Comparison of ENCODE assay signal across 1 cellular context in genomic region chr19:46860125-46860845, GRCh38.
TF ChIP-seq lines count a peak whose summit lies in the region.

No MANE protein-coding gene starts in this region.

TF ChIP-seq in HepG2, 621 proteins besides CTCF, POLR2A, EP300 and RAD21 (continued from another document and continues in another):
- TF ChIP-seq, protein P1, sequence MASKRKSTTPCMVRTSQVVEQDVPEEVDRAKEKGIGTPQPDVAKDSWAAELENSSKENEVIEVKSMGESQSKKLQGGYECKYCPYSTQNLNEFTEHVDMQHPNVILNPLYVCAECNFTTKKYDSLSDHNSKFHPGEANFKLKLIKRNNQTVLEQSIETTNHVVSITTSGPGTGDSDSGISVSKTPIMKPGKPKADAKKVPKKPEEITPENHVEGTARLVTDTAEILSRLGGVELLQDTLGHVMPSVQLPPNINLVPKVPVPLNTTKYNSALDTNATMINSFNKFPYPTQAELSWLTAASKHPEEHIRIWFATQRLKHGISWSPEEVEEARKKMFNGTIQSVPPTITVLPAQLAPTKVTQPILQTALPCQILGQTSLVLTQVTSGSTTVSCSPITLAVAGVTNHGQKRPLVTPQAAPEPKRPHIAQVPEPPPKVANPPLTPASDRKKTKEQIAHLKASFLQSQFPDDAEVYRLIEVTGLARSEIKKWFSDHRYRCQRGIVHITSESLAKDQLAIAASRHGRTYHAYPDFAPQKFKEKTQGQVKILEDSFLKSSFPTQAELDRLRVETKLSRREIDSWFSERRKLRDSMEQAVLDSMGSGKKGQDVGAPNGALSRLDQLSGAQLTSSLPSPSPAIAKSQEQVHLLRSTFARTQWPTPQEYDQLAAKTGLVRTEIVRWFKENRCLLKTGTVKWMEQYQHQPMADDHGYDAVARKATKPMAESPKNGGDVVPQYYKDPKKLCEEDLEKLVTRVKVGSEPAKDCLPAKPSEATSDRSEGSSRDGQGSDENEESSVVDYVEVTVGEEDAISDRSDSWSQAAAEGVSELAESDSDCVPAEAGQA (IDR thresholded peaks at IDR 0.05; ENCODE audit: low read depth): peak; percentile 56; the same call in 1 of the 2 replicates
- TF ChIP-seq, protein P1 (CRISPR knock-in tag; IDR thresholded peaks at IDR 0.05; ENCODE audit: borderline replicate concordance): peak; percentile 74; the same call in 1 of the 2 replicates
- TF ChIP-seq HMG20B (CRISPR knock-in tag; conservative IDR thresholded peaks at IDR 0.05) (no peak), ZBTB38 (CRISPR knock-in tag; IDR thresholded peaks at IDR 0.05) (peak; percentile 62), HMGXB4 (CRISPR knock-in tag; IDR thresholded peaks at IDR 0.05; ENCODE audit: borderline replicate concordance in 1 of 2, low read depth in 1 of 2) (peak; percentile 46 to 84; a peak in 3 of 4 replicates), ZNF18 (CRISPR knock-in tag; IDR thresholded peaks at IDR 0.05; ENCODE audit: insufficient replicate concordance) (no peak), ZNF3 (CRISPR knock-in tag; IDR thresholded peaks at IDR 0.05) (no peak; the same call in 1 of the 2 replicates), PCBP2 (optimal IDR thresholded peaks at IDR 0.05; ENCODE audit: low read depth, low read length, poor library complexity, severe bottlenecking) (no peak), YEATS2 (CRISPR knock-in tag; IDR thresholded peaks at IDR 0.05; ENCODE audit: borderline replicate concordance) (peak; percentile 80), ARNTL (CRISPR knock-in tag; IDR thresholded peaks at IDR 0.05) (peak; percentile 76; the same call in 1 of the 2 replicates), ZNF614 (CRISPR knock-in tag; IDR thresholded peaks at IDR 0.05; ENCODE audit: borderline replicate concordance) (no peak), NONO (IDR thresholded peaks at IDR 0.05) (no peak), NONO (CRISPR knock-in tag; conservative IDR thresholded peaks at IDR 0.05) (peak; percentile 87), RBM39 (IDR thresholded peaks at IDR 0.05; ENCODE audit: low read depth, low read length, poor library complexity, severe bottlenecking) (peak; percentile 87), SP4 (CRISPR knock-in tag; IDR thresholded peaks at IDR 0.05) (peak; percentile 95), ZNF253 (CRISPR knock-in tag; IDR thresholded peaks at IDR 0.05; ENCODE audit: borderline replicate concordance) (peak; percentile 19; the same call in 1 of the 2 replicates), NBN (conservative IDR thresholded peaks at IDR 0.05) (no peak), ZBTB7B (CRISPR knock-in tag; IDR thresholded peaks at IDR 0.05) (no peak), CCAR2 (optimal IDR thresholded peaks at IDR 0.05; ENCODE audit: low read depth, low read length) (no peak), POGK (CRISPR knock-in tag; conservative IDR thresholded peaks at IDR 0.05) (peak; percentile 91), CHD4 (IDR thresholded peaks at IDR 0.05; ENCODE audit: borderline replicate concordance, low read length) (no peak), RFXAP (CRISPR knock-in tag; IDR thresholded peaks at IDR 0.05; ENCODE audit: borderline replicate concordance) (peak; percentile 79), ZNF570 (CRISPR knock-in tag; IDR thresholded peaks at IDR 0.05; ENCODE audit: borderline replicate concordance) (peak; percentile 94; the same call in 1 of the 2 replicates), GATA4 (IDR thresholded peaks at IDR 0.05; ENCODE audit: borderline replicate concordance, low read depth) (no peak), ZXDC (CRISPR knock-in tag; IDR thresholded peaks at IDR 0.05) (no peak), ZSCAN31 (CRISPR knock-in tag; IDR thresholded peaks at IDR 0.05; ENCODE audit: low read depth) (peak; percentile 81; the same call in 1 of the 2 replicates), ISX (CRISPR knock-in tag; conservative IDR thresholded peaks at IDR 0.05) (no peak), BCL6 (CRISPR knock-in tag; IDR thresholded peaks at IDR 0.05) (no peak), FOXK1 (CRISPR knock-in tag; IDR thresholded peaks at IDR 0.05; ENCODE audit: borderline replicate concordance, low read depth) (0 out of 2 replicates have a peak, but pooled peaks have one; percentile 28), ZMAT3 (CRISPR knock-in tag; conservative IDR thresholded peaks at IDR 0.05) (peak; percentile 68; the same call in 1 of the 2 replicates)
- TF ChIP-seq, protein P2, sequence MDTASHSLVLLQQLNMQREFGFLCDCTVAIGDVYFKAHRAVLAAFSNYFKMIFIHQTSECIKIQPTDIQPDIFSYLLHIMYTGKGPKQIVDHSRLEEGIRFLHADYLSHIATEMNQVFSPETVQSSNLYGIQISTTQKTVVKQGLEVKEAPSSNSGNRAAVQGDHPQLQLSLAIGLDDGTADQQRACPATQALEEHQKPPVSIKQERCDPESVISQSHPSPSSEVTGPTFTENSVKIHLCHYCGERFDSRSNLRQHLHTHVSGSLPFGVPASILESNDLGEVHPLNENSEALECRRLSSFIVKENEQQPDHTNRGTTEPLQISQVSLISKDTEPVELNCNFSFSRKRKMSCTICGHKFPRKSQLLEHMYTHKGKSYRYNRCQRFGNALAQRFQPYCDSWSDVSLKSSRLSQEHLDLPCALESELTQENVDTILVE (CRISPR knock-in tag; IDR thresholded peaks at IDR 0.05): peak; percentile 91
- TF ChIP-seq, protein P3, sequence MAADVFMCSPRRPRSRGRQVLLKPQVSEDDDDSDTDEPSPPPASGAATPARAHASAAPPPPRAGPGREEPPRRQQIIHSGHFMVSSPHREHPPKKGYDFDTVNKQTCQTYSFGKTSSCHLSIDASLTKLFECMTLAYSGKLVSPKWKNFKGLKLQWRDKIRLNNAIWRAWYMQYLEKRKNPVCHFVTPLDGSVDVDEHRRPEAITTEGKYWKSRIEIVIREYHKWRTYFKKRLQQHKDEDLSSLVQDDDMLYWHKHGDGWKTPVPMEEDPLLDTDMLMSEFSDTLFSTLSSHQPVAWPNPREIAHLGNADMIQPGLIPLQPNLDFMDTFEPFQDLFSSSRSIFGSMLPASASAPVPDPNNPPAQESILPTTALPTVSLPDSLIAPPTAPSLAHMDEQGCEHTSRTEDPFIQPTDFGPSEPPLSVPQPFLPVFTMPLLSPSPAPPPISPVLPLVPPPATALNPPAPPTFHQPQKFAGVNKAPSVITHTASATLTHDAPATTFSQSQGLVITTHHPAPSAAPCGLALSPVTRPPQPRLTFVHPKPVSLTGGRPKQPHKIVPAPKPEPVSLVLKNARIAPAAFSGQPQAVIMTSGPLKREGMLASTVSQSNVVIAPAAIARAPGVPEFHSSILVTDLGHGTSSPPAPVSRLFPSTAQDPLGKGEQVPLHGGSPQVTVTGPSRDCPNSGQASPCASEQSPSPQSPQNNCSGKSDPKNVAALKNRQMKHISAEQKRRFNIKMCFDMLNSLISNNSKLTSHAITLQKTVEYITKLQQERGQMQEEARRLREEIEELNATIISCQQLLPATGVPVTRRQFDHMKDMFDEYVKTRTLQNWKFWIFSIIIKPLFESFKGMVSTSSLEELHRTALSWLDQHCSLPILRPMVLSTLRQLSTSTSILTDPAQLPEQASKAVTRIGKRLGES (CRISPR knock-in tag; IDR thresholded peaks at IDR 0.05; ENCODE audit: borderline replicate concordance): peak; percentile 64; the same call in 1 of the 2 replicates
- TF ChIP-seq, protein P4, sequence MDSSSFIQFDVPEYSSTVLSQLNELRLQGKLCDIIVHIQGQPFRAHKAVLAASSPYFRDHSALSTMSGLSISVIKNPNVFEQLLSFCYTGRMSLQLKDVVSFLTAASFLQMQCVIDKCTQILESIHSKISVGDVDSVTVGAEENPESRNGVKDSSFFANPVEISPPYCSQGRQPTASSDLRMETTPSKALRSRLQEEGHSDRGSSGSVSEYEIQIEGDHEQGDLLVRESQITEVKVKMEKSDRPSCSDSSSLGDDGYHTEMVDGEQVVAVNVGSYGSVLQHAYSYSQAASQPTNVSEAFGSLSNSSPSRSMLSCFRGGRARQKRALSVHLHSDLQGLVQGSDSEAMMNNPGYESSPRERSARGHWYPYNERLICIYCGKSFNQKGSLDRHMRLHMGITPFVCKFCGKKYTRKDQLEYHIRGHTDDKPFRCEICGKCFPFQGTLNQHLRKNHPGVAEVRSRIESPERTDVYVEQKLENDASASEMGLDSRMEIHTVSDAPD (CRISPR knock-in tag; IDR thresholded peaks at IDR 0.05): no peak
- TF ChIP-seq, protein P5, sequence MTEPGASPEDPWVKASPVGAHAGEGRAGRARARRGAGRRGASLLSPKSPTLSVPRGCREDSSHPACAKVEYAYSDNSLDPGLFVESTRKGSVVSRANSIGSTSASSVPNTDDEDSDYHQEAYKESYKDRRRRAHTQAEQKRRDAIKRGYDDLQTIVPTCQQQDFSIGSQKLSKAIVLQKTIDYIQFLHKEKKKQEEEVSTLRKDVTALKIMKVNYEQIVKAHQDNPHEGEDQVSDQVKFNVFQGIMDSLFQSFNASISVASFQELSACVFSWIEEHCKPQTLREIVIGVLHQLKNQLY (CRISPR knock-in tag; IDR thresholded peaks at IDR 0.05): peak; percentile 61; the same call in 1 of the 2 replicates
